In the genomic region with DNA sequence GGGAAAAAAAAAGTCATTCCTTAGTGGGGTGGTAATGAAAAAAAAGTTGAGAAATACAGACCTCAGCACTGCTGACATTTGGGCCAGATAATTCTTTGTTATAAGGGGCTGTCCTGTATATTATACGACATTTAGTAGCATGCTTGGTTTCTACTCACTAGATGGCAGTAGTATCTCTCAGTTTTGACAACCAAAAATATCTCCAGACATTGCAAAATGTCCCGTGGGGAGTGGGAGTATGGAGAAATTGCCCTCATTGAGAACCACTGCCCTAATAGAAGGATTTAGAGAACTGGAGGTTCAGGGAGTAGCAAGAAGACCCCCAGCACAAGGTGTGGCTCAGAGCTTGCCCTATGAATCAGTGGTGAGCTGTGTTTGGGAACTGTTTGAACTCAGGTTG, we compare ENCODE assay signal across 10 cellular contexts. TPM values are rescaled to one million over a fixed set of nuclear protein-coding genes. Genes with fewer than 3 reads are reported as not detected.
A peak's percentile ranks its signal among the peaks of the same experiment; 100 is the strongest.
DNase-seq lines count a peak whose midpoint lies in the region; ATAC-seq and TF ChIP-seq lines count a peak whose summit lies in the region.
"Had no signal": no experiment of that assay in that cellular context is flagged by ENCODE, and none has a peak within 500 bp of the region (broad histone marks: within the 10 kb centered on the region; RNA-seq: fewer than 3 reads in every experiment).

No MANE protein-coding gene starts in this region.

- H2AK5ac ChIP-seq in H9 (ENCODE audit: insufficient read length, low read length) = no peak overlapping the region

- H3K14ac ChIP-seq in H9 (ENCODE audit: insufficient read depth, low read length) = no peak overlapping the region

- no peak overlapping the region for H4K8ac ChIP-seq in H9 (replicated peaks; ENCODE audit: insufficient read length, low read depth, low read length)

- peaks cover 0 to 2% (median 0%) of the 10 kb centered on the region in 7 donors for H3K9me3 Mint-ChIP-seq in CD14-positive monocyte
- peaks cover 5 to 9% of the 10 kb centered on the region in 2 experiments; a peak in 2 of 5 replicates for H3K9me3 Mint-ChIP-seq in H9

- H3K79me1 ChIP-seq in H9 (ENCODE audit: insufficient read depth, low read depth, low read length, poor library complexity, severe bottlenecking) = no peaks in the 10 kb centered on the region

- intact Hi-C loops in CD14-positive monocyte (cut with micrococcal nuclease) = loop anchor here (2.0 to 5.0 kb wide), 2 partner anchors 40 kb away; no protein-coding TSS in a partner anchor

- H3K56ac ChIP-seq in H9 (ENCODE audit: insufficient read length, low read depth, low read length) = no peak overlapping the region

- H3K36me3 Mint-ChIP-seq in CD14-positive monocyte (peaks cover 85 to 93% of the 10 kb centered on the region in 2 donors), H9 (ENCODE audit: insufficient read depth in 1 of 3, low read depth in 3 of 3) (peaks cover 59 to 93% (median 85%) of the 10 kb centered on the region in 3 experiments)

- H3K4me1 ChIP-seq in H9 (ENCODE audit: insufficient read depth, low read length) = no peaks in the 10 kb centered on the region

- H3K27ac ChIP-seq in H9 (ENCODE audit: insufficient read length, low read depth, low read length) = no peak overlapping the region
- H3K27ac ChIP-seq in WERI-Rb-1 = no peak overlapping the region

- no peak overlapping the region for H3K4me2 ChIP-seq in H9 (ENCODE audit: insufficient read depth, insufficient read length, low read length)

- whole genome bisulfite sequencing in H9 (ENCODE audit: extremely low coverage, insufficient read length, low lambda C conversion rate) = no CpG with 5 or more reads among the region's 2 CpGs

- H2BK120ac ChIP-seq in H9 (ENCODE audit: low read depth, low read length, poor library complexity, severe bottlenecking) = no peak overlapping the region

- no peak overlapping the region for H2AFZ ChIP-seq in H9 (ENCODE audit: low read length)

- DNase-seq in CD14-positive monocyte (ENCODE audit: low spot score) = no peak
- no peak for DNase-seq in H9
- no peak for DNase-seq in WERI-Rb-1
- peak; percentile 10 for DNase-seq in left kidney (ENCODE audit: low read depth, low spot score)
- DNase-seq in germinal center (ENCODE audit: low spot score) = no peak
- DNase-seq: NCI-H146 had no signal

- no peak overlapping the region for H3K4ac ChIP-seq in H9 (ENCODE audit: low read depth, low read length)

- no peak overlapping the region for H4K91ac ChIP-seq in H9 (ENCODE audit: insufficient read length, low read depth, low read length)

- H4K5ac ChIP-seq in H9 (ENCODE audit: insufficient read length, low read depth, low read length) = no peak overlapping the region

- no peaks in the 10 kb centered on the region for H3K23me2 ChIP-seq in H9 (ENCODE audit: insufficient read length, low read depth, low read length, poor library complexity, severe bottlenecking)

- H3K27me3 Mint-ChIP-seq in CD14-positive monocyte (ENCODE audit: low read depth in 3 of 3) (no peaks in the 10 kb centered on the region), H9 (ENCODE audit: low read depth) (no peaks in the 10 kb centered on the region)
- H3K27me3 Mint-ChIP-seq: activated naive CD8-positive, alpha-beta T cell had no signal

- H3K27ac Mint-ChIP-seq in CD14-positive monocyte (no peak overlapping the region), H9 (no peak overlapping the region)
- H3K27ac Mint-ChIP-seq: activated naive CD8-positive, alpha-beta T cell had no signal

- H3K4me1 Mint-ChIP-seq in CD14-positive monocyte (peaks cover 4% of the 10 kb centered on the region), H9 (0 out of 4 replicates have a peak, but pooled peaks cover 0 to 2% of the 10 kb centered on the region in 2 experiments)

- no peak overlapping the region for H3T11ph ChIP-seq in H9 (ENCODE audit: low read length)

- TF ChIP-seq CTCF in CD14-positive monocyte (IDR thresholded peaks at IDR 0.05) = peak; percentile 34
- TF ChIP-seq CTCF in H9 (conservative IDR thresholded peaks at IDR 0.05) = peak; percentile 54
- peak; percentile 13; the same call in 1 of the 2 replicates for TF ChIP-seq CTCF in WERI-Rb-1 (IDR thresholded peaks at IDR 0.05; ENCODE audit: low read depth, low read length)

- H3K4me3 ChIP-seq in WERI-Rb-1 (ENCODE audit: low read depth, low read length) = no peak overlapping the region

- no peak overlapping the region for H3K4me3 Mint-ChIP-seq in CD14-positive monocyte
- H3K4me3 Mint-ChIP-seq in H9 = no peak overlapping the region
- H3K4me3 Mint-ChIP-seq: activated naive CD8-positive, alpha-beta T cell had no signal

- H3K9me3 ChIP-seq in H9 (ENCODE audit: control insufficient read depth, low read depth, low read length) = peaks cover 14% of the 10 kb centered on the region
- H3K9me3 ChIP-seq in WERI-Rb-1 (ENCODE audit: severe bottlenecking) = peaks cover 2% of the 10 kb centered on the region

- no peak overlapping the region for H2BK12ac ChIP-seq in H9 (ENCODE audit: insufficient read length, low read depth, low read length)

- no peak overlapping the region for H3K18ac ChIP-seq in H9 (ENCODE audit: insufficient read length, low read depth, low read length)

- H3K79me2 ChIP-seq in H9 (ENCODE audit: insufficient read depth, low read length) = no peaks in the 10 kb centered on the region

- no peak overlapping the region for H2BK20ac ChIP-seq in H9 (ENCODE audit: low read depth, low read length, poor library complexity, severe bottlenecking)

- ATAC-seq in HG03095 (IDR thresholded peaks at IDR 0.05; ENCODE audit: unreplicated experiment) (no peak), HG02840 (IDR thresholded peaks at IDR 0.05; ENCODE audit: low FRiP score, unreplicated experiment) (no peak), HG03439 (IDR thresholded peaks at IDR 0.05; ENCODE audit: unreplicated experiment) (no peak)

- no peak overlapping the region for H3K23ac ChIP-seq in H9 (ENCODE audit: insufficient read length, low read depth, low read length)

- H3K27me3 ChIP-seq in H9 (ENCODE audit: insufficient read depth, low read length) (no peaks in the 10 kb centered on the region), WERI-Rb-1 (ENCODE audit: insufficient read depth, low read depth, severe bottlenecking) (no peaks in the 10 kb centered on the region)

- peaks cover 91% of the 10 kb centered on the region for H3K36me3 ChIP-seq in WERI-Rb-1

- H3K9ac ChIP-seq in H9 (ENCODE audit: extremely low read depth, insufficient read length, low read length) = no peak overlapping the region

- H2BK15ac ChIP-seq in H9 (ENCODE audit: low read depth, low read length) = no peak overlapping the region

- H2BK5ac ChIP-seq in H9 (ENCODE audit: insufficient read length, low read length) = no peak overlapping the region

- no peaks in the 10 kb centered on the region for H4K20me1 ChIP-seq in H9 (ENCODE audit: control insufficient read depth, insufficient read depth, insufficient read length)

RNA-seq across cellular contexts. Expression of a gene that starts 28.6 kb away (rescaled TPM):
- 100 to 1,000 TPM in 1 of 2 donors, 10 to 100 TPM in 1; 80.8 to 108 TPM for polyA plus RNA-seq in CD14-positive monocyte
- 15.0 and 17.3 TPM in 2 replicates for total RNA-seq in H9 (2021)
